Comparison of ENCODE assay signal across 16 cellular contexts in the genomic region with DNA sequence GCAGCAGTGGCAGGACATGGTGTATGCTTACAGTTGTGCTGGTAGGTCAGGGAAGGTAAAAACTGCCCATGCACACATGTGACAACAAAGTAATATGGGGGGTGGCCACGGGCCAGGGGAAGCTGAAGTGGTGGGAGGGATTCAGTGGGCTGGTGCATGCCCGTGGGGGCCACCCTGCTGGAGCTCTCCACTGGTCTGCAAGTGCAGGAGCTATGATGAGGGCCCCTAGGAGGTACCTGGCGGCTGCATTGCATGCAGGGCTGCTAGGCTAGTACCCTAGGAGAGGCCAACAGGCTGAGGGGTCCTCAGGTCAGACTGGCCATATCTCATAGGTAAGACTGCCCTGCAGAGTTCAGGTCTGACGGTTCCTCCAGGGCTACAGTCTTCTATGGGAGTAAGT.
"Had no signal": no experiment of that assay in that cellular context is flagged by ENCODE, and none has a peak within 500 bp of the region (broad histone marks: within the 10 kb centered on the region; RNA-seq: fewer than 3 reads in every experiment).

No MANE protein-coding gene starts in this region.

- H3K36me3 ChIP-seq: esophagus muscularis mucosa, left ventricle myocardium inferior, neutrophil, sigmoid colon, tibial artery had no signal

- H3K27me3 ChIP-seq: esophagus muscularis mucosa, neutrophil, sigmoid colon, tibial artery had no signal

- H3K4me3 Mint-ChIP-seq: central memory CD8-positive, alpha-beta T cell; dendritic cell treated with granulocyte-macrophage colony-stimulating factor and Interleukin-4, amounts not matched to agents 40 ng/mL and 50 ng/mL, for 4 days; effector memory CD8-positive, alpha-beta T cell; immature natural killer cell; naive thymus-derived CD4-positive, alpha-beta T cell; nephron progenitor cell had no signal

- H3K4me1 Mint-ChIP-seq: central memory CD8-positive, alpha-beta T cell; immature natural killer cell; naive thymus-derived CD4-positive, alpha-beta T cell; nephron progenitor cell had no signal

- H3K27me3 Mint-ChIP-seq: central memory CD8-positive, alpha-beta T cell; dendritic cell treated with granulocyte-macrophage colony-stimulating factor and Interleukin-4, amounts not matched to agents 40 ng/mL and 50 ng/mL, for 4 days; effector memory CD8-positive, alpha-beta T cell; naive thymus-derived CD4-positive, alpha-beta T cell had no signal

- H3K9me3 ChIP-seq: neutrophil had no signal

- H3K4me1 ChIP-seq: esophagus muscularis mucosa, left ventricle myocardium inferior, sigmoid colon, tibial artery had no signal

- ATAC-seq: effector memory CD8-positive, alpha-beta T cell; left cardiac atrium; naive thymus-derived CD4-positive, alpha-beta T cell had no signal

- H3K27ac ChIP-seq: epithelial cell of prostate, esophagus muscularis mucosa, left ventricle myocardium inferior, neutrophil, sigmoid colon, skin epidermis, tibial artery had no signal

- H3K4me3 ChIP-seq: esophagus muscularis mucosa, left ventricle myocardium inferior, sigmoid colon, skin epidermis, tibial artery had no signal

- DNase-seq: effector memory CD8-positive, alpha-beta T cell; immature natural killer cell; left cardiac atrium; left ventricle myocardium inferior; naive thymus-derived CD4-positive, alpha-beta T cell; nephron progenitor cell; stimulated activated CD4-positive, alpha-beta T cell treated with anti-CD3 and anti-CD28 coated beads, Interleukin-12 subunit alpha, Interleukin-12 subunit beta, amount 100 ng/mL, for 4 hours; stimulated activated naive CD4-positive, alpha-beta T cell treated with Interleukin-2 at 50 U/mL for 16 hours; tibial artery had no signal

- H3K27ac Mint-ChIP-seq: dendritic cell treated with granulocyte-macrophage colony-stimulating factor and Interleukin-4, amounts not matched to agents 40 ng/mL and 50 ng/mL, for 4 days; effector memory CD8-positive, alpha-beta T cell; immature natural killer cell; naive thymus-derived CD4-positive, alpha-beta T cell; nephron progenitor cell had no signal
